In the genomic region with DNA sequence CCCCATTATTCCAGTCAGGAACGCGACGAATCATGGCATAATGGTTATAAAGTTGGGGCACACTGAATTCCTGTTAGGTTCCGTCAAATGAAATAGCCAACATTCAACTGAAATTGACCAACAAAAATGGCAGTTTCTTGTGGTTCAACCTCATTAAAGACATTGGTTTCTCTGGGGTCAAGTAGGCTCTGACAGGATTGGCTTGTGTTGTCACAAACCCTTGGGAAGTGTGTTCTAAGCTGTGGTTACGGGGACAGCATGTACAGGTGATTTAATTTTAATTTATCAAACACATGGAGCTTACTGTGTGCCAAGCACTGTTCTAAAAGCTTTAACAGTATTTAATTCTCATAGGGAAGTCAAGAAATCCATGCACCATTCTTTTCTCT, we compare ENCODE assay signal across 8 cellular contexts. TPM values are rescaled to one million over a fixed set of nuclear protein-coding genes. Genes with fewer than 3 reads are reported as not detected.
DNase-seq lines count a peak whose midpoint lies in the region; ATAC-seq, FAIRE-seq and TF ChIP-seq lines count a peak whose summit lies in the region.

No MANE protein-coding gene starts in this region.

- H3K4me2 ChIP-seq in HCT116 (ENCODE audit: low read length) (peak overlapping the region; percentile 72), endothelial cell of umbilical vein (ENCODE audit: insufficient read depth, low read length) (no peak overlapping the region), Karpas-422 (ENCODE audit: low read depth, low read length, poor library complexity, severe bottlenecking) (no peak overlapping the region)

- no peaks in the 10 kb centered on the region for H4K20me1 ChIP-seq in HCT116 (ENCODE audit: insufficient read depth)
- H4K20me1 ChIP-seq in endothelial cell of umbilical vein (replicated peaks; ENCODE audit: control insufficient read depth, extremely low read depth, insufficient read depth, low read length), result no peaks in the 10 kb centered on the region
- H4K20me1 ChIP-seq in Karpas-422 (ENCODE audit: insufficient read depth, low read depth, low read length), result no peaks in the 10 kb centered on the region

- peak overlapping the region; percentile 38 to 50 for H3K4me3 ChIP-seq in HCT116 (replicated peaks in 1 of 2; ENCODE audit: low read depth in 1 of 2, low read length in 2 of 2)
- no peak overlapping the region for H3K4me3 ChIP-seq in endothelial cell of umbilical vein (replicated peaks in 1 of 3; ENCODE audit: insufficient read depth in 1 of 3, low read depth in 1 of 3, low read length in 3 of 3)
- no peak overlapping the region; the same call in 1 of the 2 replicates for H3K4me3 ChIP-seq in Karpas-422 (ENCODE audit: low read length)

- H3K27me3 Mint-ChIP-seq in progenitor cell of endocrine pancreas, result peaks cover 16% of the 10 kb centered on the region

- H3K36me3 ChIP-seq in HCT116 (ENCODE audit: control insufficient read depth in 1 of 2, insufficient read depth in 2 of 2, low read length in 2 of 2) (no peaks in the 10 kb centered on the region), endothelial cell of umbilical vein (ENCODE audit: control insufficient read depth in 2 of 2, extremely low read depth in 1 of 2, insufficient read depth in 2 of 2, low read length in 2 of 2) (no peaks in the 10 kb centered on the region), Karpas-422 (ENCODE audit: insufficient read depth, low read length) (no peaks in the 10 kb centered on the region)

- RAD21 ChIA-PET in HCT116 (lab: Charles Lee; ENCODE audit: low non-redundant PET in 1 of 2, low total read pairs in 2 of 2, uncharacterized antibody in 2 of 2, unreplicated experiment in 2 of 2), result no interaction called here

- no peaks in the 10 kb centered on the region for H3K79me2 ChIP-seq in HCT116 (ENCODE audit: insufficient read depth, low read length)
- no peaks in the 10 kb centered on the region for H3K79me2 ChIP-seq in endothelial cell of umbilical vein (ENCODE audit: control insufficient read depth, insufficient read depth, low read length)
- H3K79me2 ChIP-seq in Karpas-422 (ENCODE audit: low read length), result no peaks in the 10 kb centered on the region

- H3K9me3 Mint-ChIP-seq in progenitor cell of endocrine pancreas (ENCODE audit: low read depth), result peaks cover 8% of the 10 kb centered on the region

- H2AFZ ChIP-seq in HCT116 (ENCODE audit: low read depth, low read length, poor library complexity, severe bottlenecking) (peak overlapping the region; percentile 9), endothelial cell of umbilical vein (ENCODE audit: low read depth, low read length) (peak overlapping the region; percentile 59), Karpas-422 (ENCODE audit: low read length) (no peak overlapping the region)

- no TSS peak for BruUV-seq in HCT116 (replicated peaks; lab: Mats Ljungman, UMichigan)
- no TSS peak for BruUV-seq in endothelial cell of umbilical vein (replicated peaks; lab: Mats Ljungman, UMichigan)

- TF ChIP-seq POLR2A in HCT116 (IDR thresholded peaks at IDR 0.05; ENCODE audit: borderline replicate concordance, extremely low read depth, insufficient read depth, insufficient read length) (no peak), endothelial cell of umbilical vein (IDR thresholded peaks at IDR 0.05; ENCODE audit: low read depth, low read length) (no peak)

- DNase-seq in HCT116 (ENCODE audit: low read depth, low spot score) (no peak), RKO (ENCODE audit: low spot score) (peak; percentile 9), endothelial cell of umbilical vein (ENCODE audit: low read depth, low spot score) (no peak), progenitor cell of endocrine pancreas (ENCODE audit: low spot score, unreplicated experiment) (no peak), NCI-H774 (lab: John Stamatoyannopoulos, UW) (no peak), GM10266 (ENCODE audit: extremely low spot score) (no peak), Karpas-422 (no peak)
- DNase-seq in stimulated activated naive CD4-positive, alpha-beta T cell (lab: John Stamatoyannopoulos, UW), result no peak

- TF ChIP-seq CTCF in HCT116 (IDR thresholded peaks at IDR 0.05 in 2 of 3, conservative IDR thresholded peaks at IDR 0.05 in 1 of 3; ENCODE audit: borderline replicate concordance in 1 of 3, insufficient read depth in 1 of 3, low read depth in 2 of 3, low read length in 2 of 3) (no peak), endothelial cell of umbilical vein (IDR thresholded peaks at IDR 0.05; ENCODE audit: extremely low read depth in 1 of 2, insufficient read depth in 1 of 2, low read depth in 1 of 2, low read length in 2 of 2) (no peak), progenitor cell of endocrine pancreas (IDR thresholded peaks at IDR 0.05; ENCODE audit: unreplicated experiment) (no peak), GM10266 (IDR thresholded peaks at IDR 0.05; ENCODE audit: control insufficient read depth, insufficient read depth, low read depth, missing control alignments) (no peak)

- no peak overlapping the region for H3K27ac Mint-ChIP-seq in progenitor cell of endocrine pancreas

- intact Hi-C loops in HCT116 (cut with micrococcal nuclease), result no loop called here
- intact Hi-C loops in endothelial cell of umbilical vein (cut with micrococcal nuclease), result no loop called here

- FAIRE-seq in endothelial cell of umbilical vein (lab: Jason Lieb, UNC), result peak; percentile 46

- H3K9me1 ChIP-seq in endothelial cell of umbilical vein (replicated peaks; ENCODE audit: control insufficient read depth, extremely low read depth, insufficient read depth, low read length), result no peaks in the 10 kb centered on the region

- H3K9me3 ChIP-seq in HCT116 (ENCODE audit: control insufficient read depth in 1 of 2, insufficient read depth in 1 of 2, low read depth in 1 of 2, low read length in 2 of 2), result no peaks in the 10 kb centered on the region
- no peaks in the 10 kb centered on the region for H3K9me3 ChIP-seq in endothelial cell of umbilical vein (replicated peaks; ENCODE audit: control insufficient read depth, insufficient read depth, low read length)
- H3K9me3 ChIP-seq in Karpas-422 (ENCODE audit: low read length), result no peaks in the 10 kb centered on the region

- peak overlapping the region; percentile 60; the same call in 1 of the 2 replicates for H3K27ac ChIP-seq in HCT116 (ENCODE audit: low read depth, low read length)
- no peak overlapping the region for H3K27ac ChIP-seq in endothelial cell of umbilical vein (ENCODE audit: insufficient read depth, low read depth, low read length)
- no peak overlapping the region for H3K27ac ChIP-seq in Karpas-422 (ENCODE audit: low read length)

- no peaks in the 10 kb centered on the region for H3K27me3 ChIP-seq in HCT116 (ENCODE audit: insufficient read depth, low read length)
- H3K27me3 ChIP-seq in endothelial cell of umbilical vein (ENCODE audit: control insufficient read depth in 2 of 2, insufficient read depth in 2 of 2, low read length in 2 of 2), result no peaks in the 10 kb centered on the region
- no peaks in the 10 kb centered on the region for H3K27me3 ChIP-seq in Karpas-422 (ENCODE audit: low read length)

- peaks cover 3% of the 10 kb centered on the region for H3K4me1 Mint-ChIP-seq in progenitor cell of endocrine pancreas (ENCODE audit: low read depth)

- H3K4me3 Mint-ChIP-seq in progenitor cell of endocrine pancreas (ENCODE audit: low read depth), result peak overlapping the region; percentile 69

- H3K9ac ChIP-seq in HCT116 (ENCODE audit: low read length) (peak overlapping the region; percentile 44), endothelial cell of umbilical vein (replicated peaks; ENCODE audit: extremely low read depth, insufficient read depth, low read length) (no peak overlapping the region), Karpas-422 (ENCODE audit: low read length) (no peak overlapping the region)

- no peaks in the 10 kb centered on the region for H3K9me2 ChIP-seq in HCT116 (ENCODE audit: insufficient read depth)
- H3K9me2 ChIP-seq in Karpas-422 (replicated peaks; ENCODE audit: insufficient read depth, low read length), result no peaks in the 10 kb centered on the region

- TF ChIP-seq RAD21 in HCT116 (IDR thresholded peaks at IDR 0.05; ENCODE audit: low read depth), result no peak

- no peak for ATAC-seq in HCT116

- POLR2A ChIA-PET in HCT116 (lab: Charles Lee) (no interaction called here), endothelial cell of umbilical vein (lab: Charles Lee) (no interaction called here)

- dilution Hi-C loops in endothelial cell of umbilical vein (cut with MboI; ENCODE audit: extremely low pct_ligation_motif_present, low sequenced_read_pairs), result no loop called here

- CTCF ChIA-PET in HCT116 (lab: Charles Lee), result no interaction called here
- CTCF ChIA-PET in endothelial cell of umbilical vein (lab: Charles Lee), result no interaction called here

- peaks cover 11 to 24% of the 10 kb centered on the region in 2 experiments for H3K4me1 ChIP-seq in HCT116 (ENCODE audit: control insufficient read depth in 1 of 2, insufficient read depth in 2 of 2, low read length in 2 of 2)
- H3K4me1 ChIP-seq in endothelial cell of umbilical vein (ENCODE audit: control insufficient read depth, extremely low read depth, insufficient read depth, low read length), result no peaks in the 10 kb centered on the region
- no peaks in the 10 kb centered on the region for H3K4me1 ChIP-seq in Karpas-422 (ENCODE audit: low read length)

- no peaks in the 10 kb centered on the region for H3K36me3 Mint-ChIP-seq in progenitor cell of endocrine pancreas (ENCODE audit: insufficient read depth)

TF ChIP-seq in HCT116, 20 proteins besides CTCF, POLR2A, EP300 and RAD21 (continues in another document):
- no peak for TF ChIP-seq SRF (IDR thresholded peaks at IDR 0.05; ENCODE audit: low read depth)
- no peak for TF ChIP-seq ELF1 (IDR thresholded peaks at IDR 0.05; ENCODE audit: borderline replicate concordance, low read depth)
- TF ChIP-seq POLR2AphosphoS5 (IDR thresholded peaks at IDR 0.05; ENCODE audit: low read depth, low read length), result no peak
- no peak for TF ChIP-seq JUND (IDR thresholded peaks at IDR 0.05)

TF ChIP-seq in endothelial cell of umbilical vein, 7 proteins besides CTCF, POLR2A, EP300 and RAD21 (continues in another document):
- no peak for TF ChIP-seq EZH2 (IDR thresholded peaks at IDR 0.05; ENCODE audit: borderline replicate concordance, low read depth, low read length, severe bottlenecking)

RNA-seq across cellular contexts. Expression of a gene that starts 0.8 kb away (rescaled TPM):
- total RNA-seq in HCT116 (2021; ENCODE audit: unreplicated experiment) (2.6 TPM), endothelial cell of umbilical vein (0.07 TPM in 1 of 2 replicates, not detected in the other), progenitor cell of endocrine pancreas (1.1 and 1.2 TPM in 2 replicates)
- 1.1 and 1.2 TPM in 2 replicates for polyA plus RNA-seq in HCT116 (2012)
- polyA plus RNA-seq in endothelial cell of umbilical vein, result 0.03 TPM in 2 replicates
- not detected in 2 replicates for polyA plus RNA-seq in endothelial cell of umbilical vein (2011; cell fraction: cytosol; rRNA removed)
- polyA plus RNA-seq in endothelial cell of umbilical vein (2011; cell fraction: nucleus; rRNA removed), result 0.03 TPM in 2 replicates
- 0.03 TPM in 1 of 2 replicates, not detected in the other for polyA plus RNA-seq in endothelial cell of umbilical vein (2012)
- 0.05 and 0.25 TPM in 2 replicates for polyA minus RNA-seq in endothelial cell of umbilical vein
- 14.3 TPM for polyA minus RNA-seq in endothelial cell of umbilical vein (2011; cell fraction: cytosol; rRNA and poly(A)+ RNA removed)
- polyA minus RNA-seq in endothelial cell of umbilical vein (2011; cell fraction: nucleus; rRNA and poly(A)+ RNA removed), result 0.14 TPM in 2 replicates
- total RNA-seq in Karpas-422 (2014; rRNA removed; shearing (Covaris generic); ENCODE audit: low replicate concordance), result 0.04 TPM in 2 replicates

Comparison
In these comparisons a context has a peak if more than half of its experiments do, and no peak if none do; other contexts are left out.
1. H3K4me3 ChIP-seq: peak in HCT116 (2 of 2); none in endothelial cell of umbilical vein (0 of 3) and Karpas-422 (single experiment).